In genomic region chr20:63778857-63779256, GRCh38 we compare ENCODE assay signal across 19 cellular contexts.
"Had no signal": no experiment of that assay in that cellular context is flagged by ENCODE, and none has a peak within 500 bp of the region (broad histone marks: within the 10 kb centered on the region; RNA-seq: fewer than 3 reads in every experiment).

No MANE protein-coding gene starts in this region.

- H3K27me3 Mint-ChIP-seq: progenitor cell of endocrine pancreas had no signal

- ATAC-seq: left ventricle myocardium superior; stimulated activated naive B cell treated with anti-CD40 and anti-IgM and Interleukin-4, amounts not matched to agents 10 μg/mL and 1 μg/mL and 100 μg/mL, for 72 hours had no signal

- H3K4me3 Mint-ChIP-seq: memory B cell; nephron; stimulated activated naive B cell treated with anti-CD40 and anti-IgM and Interleukin-4, amounts not matched to agents 10 μg/mL and 1 μg/mL and 100 μg/mL, for 72 hours had no signal

- H3K79me2 ChIP-seq: hepatocyte had no signal

- H3K27me3 ChIP-seq: hepatocyte, right atrium auricular region, thyroid gland had no signal

- H3K36me3 Mint-ChIP-seq: memory B cell had no signal

- H3K4me3 ChIP-seq: esophagus muscularis mucosa, hepatocyte, right atrium auricular region, skin epidermis, thyroid gland had no signal

- H3K27ac Mint-ChIP-seq: activated T-helper 2 cell treated with anti-CD3 and anti-CD28 coated beads, Interferon-gamma antibody, Interleukin-2, Interleukin-4, amounts not matched to agents 10 μg/mL and 5 μg/mL and 100 μg/mL, durations not matched to agents 14 hours and 24 hours and 36 hours; memory B cell; stimulated activated naive B cell treated with anti-CD40 and anti-IgM and Interleukin-4, amounts not matched to agents 10 μg/mL and 1 μg/mL and 100 μg/mL, for 72 hours had no signal

- H3K4me2 ChIP-seq: hepatocyte had no signal

- FAIRE-seq: astrocyte, colon had no signal

- H3K9me3 Mint-ChIP-seq: activated T-helper 2 cell treated with anti-CD3 and anti-CD28 coated beads, Interferon-gamma antibody, Interleukin-2, Interleukin-4, amounts not matched to agents 10 μg/mL and 5 μg/mL and 100 μg/mL, durations not matched to agents 14 hours and 24 hours and 36 hours; memory B cell; nephron; stimulated activated naive B cell treated with anti-CD40 and anti-IgM and Interleukin-4, amounts not matched to agents 10 μg/mL and 1 μg/mL and 100 μg/mL, for 72 hours had no signal

- H3K27ac ChIP-seq: esophagus muscularis mucosa, hepatocyte, right atrium auricular region, skin epidermis, thyroid gland had no signal

- DNase-seq: activated CD4-positive, alpha-beta T cell treated with anti-CD3 and anti-CD28 coated beads, Interleukin-2, amount 50 U/mL, for 48 hours; activated CD4-positive, CD25-positive, alpha-beta regulatory T cell treated with anti-CD3 and anti-CD28 coated beads, Interleukin-2, amount 50 U/mL, for 72 hours; activated naive CD4-positive, alpha-beta T cell treated with anti-CD3 and anti-CD28 coated beads, Interleukin-2, amount 50 U/mL, for 16 hours; left ventricle myocardium superior; nucleus accumbens; stimulated activated CD4-positive, alpha-beta T cell treated with anti-CD3 and anti-CD28 coated beads, Interleukin-15, amount 100 ng/mL, for 24 hours; stimulated activated CD4-positive, alpha-beta T cell treated with anti-CD3 and anti-CD28 coated beads, Interleukin-4, amount 100 ng/mL, for 1 hour; stimulated activated naive B cell treated with anti-CD40 and anti-IgM and Interleukin-4, amounts not matched to agents 10 μg/mL and 1 μg/mL and 100 μg/mL, for 72 hours; thyroid gland had no signal

- H3K36me3 ChIP-seq: thyroid gland had no signal

- H2AFZ ChIP-seq: hepatocyte had no signal

- H3K9me3 ChIP-seq: esophagus muscularis mucosa, right atrium auricular region, thyroid gland had no signal
